In genomic region chr15:100787567-100787941, GRCh38 we compare ENCODE assay signal across 23 cellular contexts.
"Had no signal": no experiment of that assay in that cellular context is flagged by ENCODE, and none has a peak within 500 bp of the region (broad histone marks: within the 10 kb centered on the region; RNA-seq: fewer than 3 reads in every experiment).

No MANE protein-coding gene starts in this region.

- H3K4me3 Mint-ChIP-seq: activated CD4-positive, alpha-beta T cell treated with anti-CD3 and anti-CD28 coated beads for 36 hours; activated naive CD8-positive, alpha-beta T cell; activated T-helper 1 cell treated with anti-CD3 and anti-CD28 coated beads, Interleukin-12 subunit alpha, Interleukin-12 subunit beta, Interleukin-2, Interleukin-4 antibody, amounts not matched to agents 30 ng/mL and 10 ng/mL and 1 ng/mL, durations not matched to agents 14 hours and 24 hours and 36 hours; dendritic cell treated with granulocyte-macrophage colony-stimulating factor and Interleukin-4, amounts not matched to agents 40 ng/mL and 50 ng/mL, for 4 days; neural progenitor cell; stimulated activated effector memory CD8-positive, alpha-beta T cell treated with anti-CD3 and anti-CD28 coated beads, Interleukin-12 subunit alpha, Interleukin-12 subunit beta, amount 100 ng/mL, for 72 hours had no signal

- ATAC-seq: activated CD4-positive, alpha-beta T cell treated with anti-CD3 and anti-CD28 coated beads for 36 hours; left colon; lower lobe of right lung; sciatic nerve; stimulated activated effector memory CD8-positive, alpha-beta T cell treated with anti-CD3 and anti-CD28 coated beads, Interleukin-12 subunit alpha, Interleukin-12 subunit beta, amount 100 ng/mL, for 72 hours had no signal

- H3K36me3 Mint-ChIP-seq: activated naive CD8-positive, alpha-beta T cell; neural progenitor cell; stimulated activated effector memory CD8-positive, alpha-beta T cell treated with anti-CD3 and anti-CD28 coated beads, Interleukin-12 subunit alpha, Interleukin-12 subunit beta, amount 100 ng/mL, for 72 hours had no signal

- H3K9me3 ChIP-seq: lower lobe of right lung, ovary, stomach had no signal

- H3K36me3 ChIP-seq: lower lobe of right lung, neural progenitor cell, ovary, stomach, WERI-Rb-1 had no signal

- H3K4me3 ChIP-seq: hepatocyte, lower lobe of right lung, neural progenitor cell, ovary, smooth muscle cell, stomach had no signal

- H3K27ac Mint-ChIP-seq: activated CD4-positive, alpha-beta T cell treated with anti-CD3 and anti-CD28 coated beads for 36 hours; activated naive CD8-positive, alpha-beta T cell; activated T-helper 1 cell treated with anti-CD3 and anti-CD28 coated beads, Interleukin-12 subunit alpha, Interleukin-12 subunit beta, Interleukin-2, Interleukin-4 antibody, amounts not matched to agents 30 ng/mL and 10 ng/mL and 1 ng/mL, durations not matched to agents 14 hours and 24 hours and 36 hours; dendritic cell treated with granulocyte-macrophage colony-stimulating factor and Interleukin-4, amounts not matched to agents 40 ng/mL and 50 ng/mL, for 4 days; neural progenitor cell; stimulated activated effector memory CD8-positive, alpha-beta T cell treated with anti-CD3 and anti-CD28 coated beads, Interleukin-12 subunit alpha, Interleukin-12 subunit beta, amount 100 ng/mL, for 72 hours had no signal

- H3K27ac ChIP-seq: hepatocyte, lower lobe of right lung, neural progenitor cell, ovary, stomach, WERI-Rb-1 had no signal

- H3K4me1 Mint-ChIP-seq: activated CD4-positive, alpha-beta T cell treated with anti-CD3 and anti-CD28 coated beads for 36 hours; neural progenitor cell; stimulated activated effector memory CD8-positive, alpha-beta T cell treated with anti-CD3 and anti-CD28 coated beads, Interleukin-12 subunit alpha, Interleukin-12 subunit beta, amount 100 ng/mL, for 72 hours had no signal

- H3K9me3 Mint-ChIP-seq: activated T-helper 1 cell treated with anti-CD3 and anti-CD28 coated beads, Interleukin-12 subunit alpha, Interleukin-12 subunit beta, Interleukin-2, Interleukin-4 antibody, amounts not matched to agents 30 ng/mL and 10 ng/mL and 1 ng/mL, durations not matched to agents 14 hours and 24 hours and 36 hours; dendritic cell treated with granulocyte-macrophage colony-stimulating factor and Interleukin-4, amounts not matched to agents 40 ng/mL and 50 ng/mL, for 4 days; neural progenitor cell; stimulated activated effector memory CD8-positive, alpha-beta T cell treated with anti-CD3 and anti-CD28 coated beads, Interleukin-12 subunit alpha, Interleukin-12 subunit beta, amount 100 ng/mL, for 72 hours had no signal

- H3K27me3 ChIP-seq: hepatocyte, neural progenitor cell, ovary had no signal

- H3K4me1 ChIP-seq: lower lobe of right lung, neural progenitor cell, stomach had no signal

- DNase-seq: activated CD4-positive, alpha-beta T cell treated with anti-CD3 and anti-CD28 coated beads for 36 hours; activated gamma-delta T cell treated with Interleukin-2 at 50 U/mL for 16 hours; activated T-cell treated with anti-CD3 and anti-CD28 coated beads for 4 hours; cerebellar nuclear complex; effector memory CD4-positive, alpha-beta T cell; foreskin fibroblast; left colon; lower lobe of right lung; midbrain; stimulated activated CD4-positive, alpha-beta T cell treated with anti-CD3 and anti-CD28 coated beads, Interleukin-4, amount 100 ng/mL, for 1 hour; stomach; T-helper 2 cell; trophoblast cell; WERI-Rb-1 had no signal
